In genomic region chr4:139282375-139283075, GRCh38 we compare ENCODE assay signal across 17 cellular contexts.
"Had no signal": no experiment of that assay in that cellular context is flagged by ENCODE, and none has a peak within 500 bp of the region (broad histone marks: within the 10 kb centered on the region; RNA-seq: fewer than 3 reads in every experiment).

No MANE protein-coding gene starts in this region.

- ATAC-seq: activated CD8-positive, alpha-beta T cell treated with anti-CD3 and anti-CD28 coated beads, Interleukin-2, amount 10 ng/mL, durations not matched to agents 7 days and 5 days; stimulated activated naive CD8-positive, alpha-beta T cell treated with anti-CD3 and anti-CD28 coated beads, Interleukin-15, Interleukin-2, amounts not matched to agents 100 U/mL and 50 U/mL, for 24 hours had no signal

- H3K9me3 ChIP-seq: left ventricle myocardium inferior, suprapubic skin had no signal

- DNase-seq: activated CD4-positive, alpha-beta T cell treated with anti-CD3 and anti-CD28 coated beads for 48 hours; activated CD8-positive, alpha-beta T cell treated with anti-CD3 and anti-CD28 coated beads, Interleukin-2, amount 10 ng/mL, durations not matched to agents 7 days and 5 days; activated naive CD4-positive, alpha-beta T cell treated with Interleukin-2 at 50 U/mL for 16 hours; cerebellar nuclear complex; dermis blood vessel endothelial cell; endodermal cell; foreskin melanocyte; head of caudate nucleus; left ventricle myocardium inferior; mesendoderm; occipital lobe; stimulated activated CD4-positive, alpha-beta T cell treated with anti-CD3 and anti-CD28 coated beads, Interleukin-2, amount 100 ng/mL, for 48 hours; stimulated activated CD8-positive, alpha-beta memory T cell treated with anti-CD3 and anti-CD28 coated beads, Interleukin-4, amount 100 ng/mL, for 48 hours; stimulated activated naive CD8-positive, alpha-beta T cell treated with anti-CD3 and anti-CD28 coated beads, Interleukin-15, Interleukin-2, amounts not matched to agents 100 U/mL and 50 U/mL, for 24 hours; T-helper 1 cell; upper lobe of left lung had no signal

- H3K36me3 ChIP-seq: upper lobe of left lung had no signal

- H3K4me3 ChIP-seq: left ventricle myocardium inferior, suprapubic skin, upper lobe of left lung had no signal
